In the genomic region with DNA sequence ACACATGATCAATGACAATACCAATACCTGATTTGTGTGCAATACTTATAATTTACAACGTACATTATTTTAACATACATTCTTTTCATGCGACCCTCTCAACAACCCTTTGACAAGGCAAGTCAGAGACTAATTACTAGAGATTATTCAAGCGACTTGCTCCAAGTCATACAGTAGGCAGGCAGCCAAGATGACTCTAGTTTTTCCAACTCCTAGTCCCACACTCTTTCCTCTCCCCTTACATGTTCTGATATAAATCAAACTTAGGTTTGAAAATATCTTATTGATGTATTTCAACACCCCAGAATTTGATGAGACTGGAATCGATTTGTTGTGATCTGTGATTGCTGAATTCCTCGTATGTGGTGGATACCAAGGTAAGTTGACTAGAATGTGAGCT, we compare ENCODE assay signal across 1 cellular context.
TF ChIP-seq lines count a peak whose summit lies in the region.

No MANE protein-coding gene starts in this region.

TF ChIP-seq in endothelial cell of umbilical vein, 7 proteins besides CTCF, POLR2A, EP300 and RAD21 (continued from another document):
- TF ChIP-seq, protein P1, sequence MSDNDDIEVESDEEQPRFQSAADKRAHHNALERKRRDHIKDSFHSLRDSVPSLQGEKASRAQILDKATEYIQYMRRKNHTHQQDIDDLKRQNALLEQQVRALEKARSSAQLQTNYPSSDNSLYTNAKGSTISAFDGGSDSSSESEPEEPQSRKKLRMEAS (IDR thresholded peaks at IDR 0.05; ENCODE audit: insufficient read depth, insufficient read length), result no peak
- TF ChIP-seq EZH2 (IDR thresholded peaks at IDR 0.05; ENCODE audit: borderline replicate concordance, low read depth, low read length, severe bottlenecking), result no peak
